Comparison of ENCODE assay signal across 18 cellular contexts in the genomic region with DNA sequence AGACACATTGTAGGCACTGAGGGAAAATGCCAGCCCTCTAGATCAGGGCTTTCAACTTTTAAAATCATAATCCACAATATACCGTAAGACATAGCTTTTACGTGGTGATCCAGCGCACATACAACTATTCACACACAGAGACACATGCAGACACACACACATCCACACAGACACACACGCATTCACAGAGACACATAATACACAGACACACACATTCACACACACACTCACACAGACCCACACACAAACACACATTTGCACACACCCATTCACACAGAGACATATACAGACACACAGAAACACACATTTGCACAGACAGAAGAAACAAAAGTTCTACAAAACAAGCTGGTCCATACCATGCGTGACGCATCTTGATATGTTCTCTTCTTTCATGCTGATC.
DNase-seq lines count a peak whose midpoint lies in the region; FAIRE-seq and TF ChIP-seq lines count a peak whose summit lies in the region.
"Had no signal": no experiment of that assay in that cellular context is flagged by ENCODE, and none has a peak within 500 bp of the region (broad histone marks: within the 10 kb centered on the region; RNA-seq: fewer than 3 reads in every experiment).

No MANE protein-coding gene starts in this region.

- H3K27ac ChIP-seq in coronary artery = no peak overlapping the region
- H3K27ac ChIP-seq: 22Rv1 had no signal

- H3K4me1 Mint-ChIP-seq in nephron = peaks cover 37% of the 10 kb centered on the region
- no peaks in the 10 kb centered on the region for H3K4me1 Mint-ChIP-seq in activated T-cell treated with anti-CD3 and anti-CD28 coated beads, Interleukin-2, amount 50 U/mL, for 24 hours (ENCODE audit: low read depth)

- TF ChIP-seq CTCF in coronary artery (IDR thresholded peaks at IDR 0.05) (no peak), nephron (IDR thresholded peaks at IDR 0.05; ENCODE audit: unreplicated experiment in 3 of 3) (no peak)

- no peaks in the 10 kb centered on the region for H3K9me3 Mint-ChIP-seq in nephron
- no peaks in the 10 kb centered on the region for H3K9me3 Mint-ChIP-seq in activated T-cell treated with anti-CD3 and anti-CD28 coated beads, Interleukin-2, amount 50 U/mL, for 24 hours
- H3K9me3 Mint-ChIP-seq: CD14-positive monocyte; CD8-positive, alpha-beta T cell had no signal

- H3K27me3 Mint-ChIP-seq in nephron (ENCODE audit: low read depth) = peaks cover 6% of the 10 kb centered on the region
- no peaks in the 10 kb centered on the region for H3K27me3 Mint-ChIP-seq in activated T-cell treated with anti-CD3 and anti-CD28 coated beads, Interleukin-2, amount 50 U/mL, for 24 hours

- H3K4me3 ChIP-seq in coronary artery = no peak overlapping the region

- DNase-seq in activated effector memory CD4-positive, alpha-beta T cell treated with anti-CD3 and anti-CD28 coated beads, Interleukin-2, amount 50 U/mL, for 16 hours = peak; percentile 24
- no peak for DNase-seq in activated effector memory CD4-positive, alpha-beta T cell treated with Interleukin-2 at 50 U/mL for 16 hours
- DNase-seq in coronary artery (ENCODE audit: low spot score) = peak; percentile 5
- no peak for DNase-seq in urothelium cell line (ENCODE audit: low spot score)
- DNase-seq in activated T-cell treated with anti-CD3 and anti-CD28 coated beads, Interleukin-2, amount 50 U/mL, for 24 hours = no peak
- no peak for DNase-seq in NOMO-1 (lab: John Stamatoyannopoulos, UW; ENCODE audit: unreplicated experiment in 2 of 2)
- DNase-seq in HuH-7 (ENCODE audit: low spot score) = no peak
- DNase-seq: CD8-positive, alpha-beta T cell; COR-L47; DMS153; DMS79 treated with DMSO at 0.1 percent for 48 hours; EL had no signal

- FAIRE-seq in urothelium cell line (lab: Jason Lieb, UNC) = peak; percentile 44
- FAIRE-seq: D721Med, G401.6, GM12891 had no signal

- peak overlapping the region in 2 of 3 experiments; percentile 7 to 41 for H3K27ac Mint-ChIP-seq in nephron
- H3K27ac Mint-ChIP-seq in activated T-cell treated with anti-CD3 and anti-CD28 coated beads, Interleukin-2, amount 50 U/mL, for 24 hours = no peak overlapping the region
- H3K27ac Mint-ChIP-seq: CD8-positive, alpha-beta T cell had no signal

- H3K4me3 Mint-ChIP-seq in nephron = no peak overlapping the region
- no peak overlapping the region for H3K4me3 Mint-ChIP-seq in activated T-cell treated with anti-CD3 and anti-CD28 coated beads, Interleukin-2, amount 50 U/mL, for 24 hours
- H3K4me3 Mint-ChIP-seq: CD8-positive, alpha-beta T cell had no signal

- H3K36me3 Mint-ChIP-seq in nephron (ENCODE audit: low read depth) = no peaks in the 10 kb centered on the region
- H3K36me3 Mint-ChIP-seq in activated T-cell treated with anti-CD3 and anti-CD28 coated beads, Interleukin-2, amount 50 U/mL, for 24 hours (ENCODE audit: low read depth) = no peaks in the 10 kb centered on the region
- H3K36me3 Mint-ChIP-seq: CD14-positive monocyte; CD8-positive, alpha-beta T cell had no signal

Comparison
In these comparisons a context has a peak if more than half of its experiments do, and no peak if none do; other contexts are left out.
1. DNase-seq: peak in activated effector memory CD4-positive, alpha-beta T cell treated with anti-CD3 and anti-CD28 coated beads, Interleukin-2, amount 50 U/mL, for 16 hours (single experiment) and coronary artery (single experiment); none in activated effector memory CD4-positive, alpha-beta T cell treated with Interleukin-2 at 50 U/mL for 16 hours (single experiment), urothelium cell line (single experiment), activated T-cell treated with anti-CD3 and anti-CD28 coated beads, Interleukin-2, amount 50 U/mL, for 24 hours (single experiment), NOMO-1 (0 of 2) and HuH-7 (single experiment).